Comparison of ENCODE assay signal across 1 cellular context in the genomic region with DNA sequence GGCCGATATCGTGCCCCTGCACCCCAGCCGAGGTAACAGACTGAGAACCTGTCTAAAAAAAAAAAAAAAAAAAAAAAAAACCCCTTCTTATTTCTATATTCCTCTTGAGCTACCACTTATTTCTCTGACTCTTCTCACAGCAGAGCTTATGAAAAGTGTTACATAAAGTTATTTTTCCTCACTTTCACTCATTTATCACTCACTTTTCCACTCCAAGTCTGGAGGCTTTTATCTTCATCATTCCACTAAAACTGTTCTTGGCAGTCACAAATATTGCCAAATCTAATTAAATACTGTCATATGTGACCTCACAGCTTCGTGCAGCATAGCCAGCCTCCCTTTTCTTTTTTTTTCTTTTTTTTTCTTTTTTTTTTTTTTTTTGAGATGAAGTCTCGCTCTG.
TF ChIP-seq lines count a peak whose summit lies in the region.

No MANE protein-coding gene starts in this region.

TF ChIP-seq in SK-N-SH, 30 proteins besides CTCF, POLR2A, EP300 and RAD21 (continued from another document):
- TF ChIP-seq, protein P1, sequence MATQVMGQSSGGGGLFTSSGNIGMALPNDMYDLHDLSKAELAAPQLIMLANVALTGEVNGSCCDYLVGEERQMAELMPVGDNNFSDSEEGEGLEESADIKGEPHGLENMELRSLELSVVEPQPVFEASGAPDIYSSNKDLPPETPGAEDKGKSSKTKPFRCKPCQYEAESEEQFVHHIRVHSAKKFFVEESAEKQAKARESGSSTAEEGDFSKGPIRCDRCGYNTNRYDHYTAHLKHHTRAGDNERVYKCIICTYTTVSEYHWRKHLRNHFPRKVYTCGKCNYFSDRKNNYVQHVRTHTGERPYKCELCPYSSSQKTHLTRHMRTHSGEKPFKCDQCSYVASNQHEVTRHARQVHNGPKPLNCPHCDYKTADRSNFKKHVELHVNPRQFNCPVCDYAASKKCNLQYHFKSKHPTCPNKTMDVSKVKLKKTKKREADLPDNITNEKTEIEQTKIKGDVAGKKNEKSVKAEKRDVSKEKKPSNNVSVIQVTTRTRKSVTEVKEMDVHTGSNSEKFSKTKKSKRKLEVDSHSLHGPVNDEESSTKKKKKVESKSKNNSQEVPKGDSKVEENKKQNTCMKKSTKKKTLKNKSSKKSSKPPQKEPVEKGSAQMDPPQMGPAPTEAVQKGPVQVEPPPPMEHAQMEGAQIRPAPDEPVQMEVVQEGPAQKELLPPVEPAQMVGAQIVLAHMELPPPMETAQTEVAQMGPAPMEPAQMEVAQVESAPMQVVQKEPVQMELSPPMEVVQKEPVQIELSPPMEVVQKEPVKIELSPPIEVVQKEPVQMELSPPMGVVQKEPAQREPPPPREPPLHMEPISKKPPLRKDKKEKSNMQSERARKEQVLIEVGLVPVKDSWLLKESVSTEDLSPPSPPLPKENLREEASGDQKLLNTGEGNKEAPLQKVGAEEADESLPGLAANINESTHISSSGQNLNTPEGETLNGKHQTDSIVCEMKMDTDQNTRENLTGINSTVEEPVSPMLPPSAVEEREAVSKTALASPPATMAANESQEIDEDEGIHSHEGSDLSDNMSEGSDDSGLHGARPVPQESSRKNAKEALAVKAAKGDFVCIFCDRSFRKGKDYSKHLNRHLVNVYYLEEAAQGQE (IDR thresholded peaks at IDR 0.05; ENCODE audit: low read depth, low read length): no peak
- TF ChIP-seq, protein P2, sequence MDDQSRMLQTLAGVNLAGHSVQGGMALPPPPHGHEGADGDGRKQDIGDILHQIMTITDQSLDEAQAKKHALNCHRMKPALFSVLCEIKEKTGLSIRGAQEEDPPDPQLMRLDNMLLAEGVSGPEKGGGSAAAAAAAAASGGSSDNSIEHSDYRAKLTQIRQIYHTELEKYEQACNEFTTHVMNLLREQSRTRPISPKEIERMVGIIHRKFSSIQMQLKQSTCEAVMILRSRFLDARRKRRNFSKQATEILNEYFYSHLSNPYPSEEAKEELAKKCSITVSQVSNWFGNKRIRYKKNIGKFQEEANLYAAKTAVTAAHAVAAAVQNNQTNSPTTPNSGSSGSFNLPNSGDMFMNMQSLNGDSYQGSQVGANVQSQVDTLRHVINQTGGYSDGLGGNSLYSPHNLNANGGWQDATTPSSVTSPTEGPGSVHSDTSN (IDR thresholded peaks at IDR 0.05): no peak
- no peak for TF ChIP-seq RCOR1 (IDR thresholded peaks at IDR 0.05; ENCODE audit: low read length)
- no peak for TF ChIP-seq FOSL2 (IDR thresholded peaks at IDR 0.05; ENCODE audit: borderline replicate concordance, low read depth)
- TF ChIP-seq YY1 (IDR thresholded peaks at IDR 0.05; ENCODE audit: low read depth): no peak
- no peak for TF ChIP-seq RXRA (IDR thresholded peaks at IDR 0.05; ENCODE audit: borderline replicate concordance, low read depth)
- TF ChIP-seq, protein P3, sequence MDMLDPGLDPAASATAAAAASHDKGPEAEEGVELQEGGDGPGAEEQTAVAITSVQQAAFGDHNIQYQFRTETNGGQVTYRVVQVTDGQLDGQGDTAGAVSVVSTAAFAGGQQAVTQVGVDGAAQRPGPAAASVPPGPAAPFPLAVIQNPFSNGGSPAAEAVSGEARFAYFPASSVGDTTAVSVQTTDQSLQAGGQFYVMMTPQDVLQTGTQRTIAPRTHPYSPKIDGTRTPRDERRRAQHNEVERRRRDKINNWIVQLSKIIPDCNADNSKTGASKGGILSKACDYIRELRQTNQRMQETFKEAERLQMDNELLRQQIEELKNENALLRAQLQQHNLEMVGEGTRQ (IDR thresholded peaks at IDR 0.05; ENCODE audit: borderline replicate concordance, low read depth, low read length): no peak
- no peak for TF ChIP-seq JUND (IDR thresholded peaks at IDR 0.05)
- TF ChIP-seq TEAD4 (IDR thresholded peaks at IDR 0.05; ENCODE audit: borderline replicate concordance, insufficient read depth): no peak
- no peak for TF ChIP-seq ELF1 (IDR thresholded peaks at IDR 0.05)
- TF ChIP-seq FOXM1 (IDR thresholded peaks at IDR 0.05; ENCODE audit: low read depth): no peak
TF ChIP-seq in SK-N-SH: peak in this region for 0.
